Comparison of ENCODE assay signal across 1 cellular context in the genomic region with DNA sequence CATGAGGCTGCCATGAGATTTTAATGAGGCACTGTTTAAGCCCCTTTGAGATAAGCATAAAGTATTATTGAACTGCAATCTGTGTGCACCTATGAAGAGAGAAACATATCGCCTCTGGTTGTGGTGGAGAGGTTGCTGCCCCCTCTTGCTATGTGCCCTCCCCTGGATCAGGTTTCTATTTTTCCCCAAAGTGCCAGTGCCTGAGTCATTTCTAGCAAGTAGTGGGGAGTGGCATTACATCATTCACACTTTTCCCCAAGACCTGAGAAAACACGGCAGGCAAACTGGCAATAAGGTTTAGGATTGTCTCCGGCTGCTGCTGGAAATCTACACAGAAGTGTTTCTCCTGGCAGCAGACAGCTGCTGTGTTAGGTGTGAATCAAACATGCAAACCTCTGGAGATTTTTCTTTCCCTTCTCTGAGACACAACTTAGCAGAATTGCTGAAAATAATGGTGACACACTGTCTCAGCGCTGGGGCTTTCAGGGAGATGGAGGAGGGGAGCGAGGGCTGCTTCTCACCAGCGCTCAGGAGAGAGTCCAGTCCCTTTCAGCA.
TF ChIP-seq lines count a peak whose summit lies in the region.

No MANE protein-coding gene starts in this region.

TF ChIP-seq in H1, 55 proteins besides CTCF, POLR2A, EP300 and RAD21:
- TF ChIP-seq RBBP5 (IDR thresholded peaks at IDR 0.05; ENCODE audit: borderline replicate concordance, low read depth, low read length) (no peak), POLR2AphosphoS5 (IDR thresholded peaks at IDR 0.05; ENCODE audit: low read depth, low read length) (no peak), POU5F1 (IDR thresholded peaks at IDR 0.05; ENCODE audit: low read depth, low read length) (no peak), NRF1 (IDR thresholded peaks at IDR 0.05; ENCODE audit: low read depth, low read length) (no peak), EGR1 (IDR thresholded peaks at IDR 0.05; ENCODE audit: borderline replicate concordance, low read depth, low read length) (no peak), RNF2 (IDR thresholded peaks at IDR 0.05; ENCODE audit: borderline replicate concordance, low read depth, low read length, missing control alignments, poor library complexity, severe bottlenecking) (no peak), YY1 (IDR thresholded peaks at IDR 0.05; ENCODE audit: low read depth, low read length) (no peak)
